Comparison of ENCODE assay signal across 8 cellular contexts in the genomic region with DNA sequence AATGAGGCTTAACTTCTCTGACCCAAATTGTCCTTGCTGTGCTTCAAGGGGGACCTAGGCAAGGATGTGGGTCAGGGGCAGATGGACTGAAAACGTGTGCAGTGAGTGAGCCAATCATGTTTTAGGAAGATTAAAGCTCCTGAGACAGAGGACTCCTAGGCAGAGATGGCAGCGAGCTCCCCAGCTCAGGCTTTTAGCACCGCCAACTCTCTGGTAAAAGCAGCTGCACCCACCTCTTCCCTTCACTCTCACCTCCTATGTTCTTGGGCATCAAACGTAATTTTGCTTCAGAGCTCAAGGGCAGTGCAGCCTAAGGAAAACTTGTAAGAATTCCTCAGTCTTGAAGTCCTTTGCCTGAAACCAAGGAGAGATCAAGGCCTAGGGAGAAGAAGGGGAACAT.
"Had no signal": no experiment of that assay in that cellular context is flagged by ENCODE, and none has a peak within 500 bp of the region (broad histone marks: within the 10 kb centered on the region; RNA-seq: fewer than 3 reads in every experiment).

No MANE protein-coding gene starts in this region.

- FAIRE-seq: H54, HepG2 had no signal

- H3K36me3 Mint-ChIP-seq: IgD-negative memory B cell had no signal

- DNase-seq: GOT3, HFFc6, KBM-7 had no signal

- H3K36me3 ChIP-seq: HAP-1 had no signal

- H3K9me3 Mint-ChIP-seq: HFFc6 had no signal

- H3K4me3 Mint-ChIP-seq: HFFc6, IgD-negative memory B cell had no signal

- H3K27ac Mint-ChIP-seq: HFFc6, IgD-negative memory B cell had no signal

- ATAC-seq: HCT116 had no signal

- H3K9me3 ChIP-seq: HAP-1 had no signal

- H3K4me3 ChIP-seq: HAP-1 had no signal
